15 cellular contexts compared by ENCODE assay signal in genomic region chr18:79375441-79375840, GRCh38. TPM values are rescaled to one million over a fixed set of nuclear protein-coding genes. Genes with fewer than 3 reads are reported as not detected.
DNase-seq lines count a peak whose midpoint lies in the region; ATAC-seq and TF ChIP-seq lines count a peak whose summit lies in the region.
"Had no signal": no experiment of that assay in that cellular context is flagged by ENCODE, and none has a peak within 500 bp of the region (broad histone marks: within the 10 kb centered on the region; RNA-seq: fewer than 3 reads in every experiment).

No MANE protein-coding gene starts in this region.

- TF ChIP-seq CTCF in OCI-LY3 (IDR thresholded peaks at IDR 0.05; ENCODE audit: low read depth, low read length) (no peak), natural killer cell (IDR thresholded peaks at IDR 0.05) (no peak)

- peak overlapping the region; percentile 23 for H3K4me3 ChIP-seq in OCI-LY3 (ENCODE audit: low read length)
- H3K4me3 ChIP-seq: BLaER1 treated with 17β-estradiol and CSF1 and Interleukin-3, amounts not matched to agents 10 nM and 100 nM; HAP-1 had no signal

- no peak overlapping the region for H2AFZ ChIP-seq in OCI-LY3 (ENCODE audit: low read depth, low read length)

- H3K36me3 Mint-ChIP-seq in activated naive CD8-positive, alpha-beta T cell: peaks cover 6% of the 10 kb centered on the region
- H3K36me3 Mint-ChIP-seq in activated naive CD8-positive, alpha-beta T cell treated with anti-CD3 and anti-CD28 coated beads for 36 hours: peaks cover 5% of the 10 kb centered on the region
- H3K36me3 Mint-ChIP-seq in effector memory CD8-positive, alpha-beta T cell (ENCODE audit: insufficient read depth): peaks cover 16% of the 10 kb centered on the region
- H3K36me3 Mint-ChIP-seq in stimulated activated effector memory CD8-positive, alpha-beta T cell treated with anti-CD3 and anti-CD28 coated beads, Interleukin-12 subunit alpha, Interleukin-12 subunit beta, amount 100 ng/mL, for 72 hours: peaks cover 36% of the 10 kb centered on the region
- peaks cover 7% of the 10 kb centered on the region for H3K36me3 Mint-ChIP-seq in natural killer cell

- no peaks in the 10 kb centered on the region for H3K9me3 ChIP-seq in OCI-LY3 (ENCODE audit: insufficient read depth, low read length)
- H3K9me3 ChIP-seq: BLaER1 treated with 17β-estradiol and CSF1 and Interleukin-3, amounts not matched to agents 10 nM and 100 nM; HAP-1 had no signal

- peak overlapping the region; percentile 3; the same call in 1 of the 2 replicates for H3K9ac ChIP-seq in OCI-LY3 (ENCODE audit: low read length)
- H3K9ac ChIP-seq: BLaER1 treated with 17β-estradiol and CSF1 and Interleukin-3, amounts not matched to agents 10 nM and 100 nM had no signal

- H3K36me3 ChIP-seq in OCI-LY3 (replicated peaks; ENCODE audit: low read depth, low read length): peaks cover 25% of the 10 kb centered on the region
- H3K36me3 ChIP-seq: HAP-1 had no signal

- no peak for DNase-seq in activated naive CD8-positive, alpha-beta T cell treated with anti-CD3 and anti-CD28 coated beads for 36 hours
- DNase-seq in effector memory CD8-positive, alpha-beta T cell: no peak
- no peak for DNase-seq in stimulated activated effector memory CD8-positive, alpha-beta T cell treated with anti-CD3 and anti-CD28 coated beads, Interleukin-12 subunit alpha, Interleukin-12 subunit beta, amount 100 ng/mL, for 72 hours (ENCODE audit: low spot score in 2 of 2)
- no peak for DNase-seq in natural killer cell
- DNase-seq in stimulated activated CD4-positive, alpha-beta T cell treated with anti-CD3 and anti-CD28 coated beads, Interleukin-4, amount 100 ng/mL, for 1 hour: no peak
- DNase-seq: ACHN; Calu3; CD4-positive, CD25-positive, alpha-beta regulatory T cell; DMS 273 treated with DMSO at 0.1 percent for 48 hours had no signal

- H3K4me3 Mint-ChIP-seq in activated naive CD8-positive, alpha-beta T cell: no peak overlapping the region
- no peak overlapping the region for H3K4me3 Mint-ChIP-seq in activated naive CD8-positive, alpha-beta T cell treated with anti-CD3 and anti-CD28 coated beads for 36 hours
- H3K4me3 Mint-ChIP-seq in effector memory CD8-positive, alpha-beta T cell: no peak overlapping the region
- H3K4me3 Mint-ChIP-seq in stimulated activated effector memory CD8-positive, alpha-beta T cell treated with anti-CD3 and anti-CD28 coated beads, Interleukin-12 subunit alpha, Interleukin-12 subunit beta, amount 100 ng/mL, for 72 hours: no peak overlapping the region
- no peak overlapping the region for H3K4me3 Mint-ChIP-seq in natural killer cell
- H3K4me3 Mint-ChIP-seq: CD4-positive, CD25-positive, alpha-beta regulatory T cell had no signal

- peaks cover 19% of the 10 kb centered on the region for H3K4me1 Mint-ChIP-seq in activated naive CD8-positive, alpha-beta T cell (ENCODE audit: low read depth)
- peaks cover 17% of the 10 kb centered on the region for H3K4me1 Mint-ChIP-seq in activated naive CD8-positive, alpha-beta T cell treated with anti-CD3 and anti-CD28 coated beads for 36 hours
- peaks cover 8 to 14% of the 10 kb centered on the region in 2 donors for H3K4me1 Mint-ChIP-seq in effector memory CD8-positive, alpha-beta T cell (ENCODE audit: low read depth in 2 of 2)
- peaks cover 22% of the 10 kb centered on the region for H3K4me1 Mint-ChIP-seq in stimulated activated effector memory CD8-positive, alpha-beta T cell treated with anti-CD3 and anti-CD28 coated beads, Interleukin-12 subunit alpha, Interleukin-12 subunit beta, amount 100 ng/mL, for 72 hours
- peaks cover 11 to 15% of the 10 kb centered on the region in 2 donors for H3K4me1 Mint-ChIP-seq in natural killer cell

- peak overlapping the region; percentile 64 for H3K4me2 ChIP-seq in OCI-LY3 (ENCODE audit: low read length)
- H3K4me2 ChIP-seq: BLaER1 treated with 17β-estradiol and CSF1 and Interleukin-3, amounts not matched to agents 10 nM and 100 nM had no signal

- no peaks in the 10 kb centered on the region for H3K27me3 ChIP-seq in OCI-LY3 (ENCODE audit: low read depth, low read length)
- H3K27me3 ChIP-seq: BLaER1 treated with 17β-estradiol and CSF1 and Interleukin-3, amounts not matched to agents 10 nM and 100 nM had no signal

- H3K9me3 Mint-ChIP-seq in activated naive CD8-positive, alpha-beta T cell (ENCODE audit: low read depth): no peaks in the 10 kb centered on the region
- no peaks in the 10 kb centered on the region for H3K9me3 Mint-ChIP-seq in activated naive CD8-positive, alpha-beta T cell treated with anti-CD3 and anti-CD28 coated beads for 36 hours
- H3K9me3 Mint-ChIP-seq in effector memory CD8-positive, alpha-beta T cell: no peaks in the 10 kb centered on the region
- no peaks in the 10 kb centered on the region for H3K9me3 Mint-ChIP-seq in stimulated activated effector memory CD8-positive, alpha-beta T cell treated with anti-CD3 and anti-CD28 coated beads, Interleukin-12 subunit alpha, Interleukin-12 subunit beta, amount 100 ng/mL, for 72 hours
- no peaks in the 10 kb centered on the region for H3K9me3 Mint-ChIP-seq in natural killer cell

- no peaks in the 10 kb centered on the region for H3K79me2 ChIP-seq in OCI-LY3 (ENCODE audit: low read length)

- peak overlapping the region; percentile 44 for H3K27ac ChIP-seq in OCI-LY3 (ENCODE audit: low read length)
- H3K27ac ChIP-seq: BLaER1 treated with 17β-estradiol and CSF1 and Interleukin-3, amounts not matched to agents 10 nM and 100 nM had no signal

- intact Hi-C loops in natural killer cell (cut with micrococcal nuclease): no loop called here

- peaks cover 58% of the 10 kb centered on the region for H3K4me1 ChIP-seq in OCI-LY3 (ENCODE audit: low read length)

- no peaks in the 10 kb centered on the region for H4K20me1 ChIP-seq in OCI-LY3 (ENCODE audit: insufficient read depth, low read length)

- no peak for ATAC-seq in effector memory CD8-positive, alpha-beta T cell (replicated peaks)
- ATAC-seq in stimulated activated effector memory CD8-positive, alpha-beta T cell treated with anti-CD3 and anti-CD28 coated beads, Interleukin-12 subunit alpha, Interleukin-12 subunit beta, amount 100 ng/mL, for 72 hours: no peak
- ATAC-seq in natural killer cell: no peak
- ATAC-seq in HG03175 (IDR thresholded peaks at IDR 0.05; ENCODE audit: unreplicated experiment): no peak
- ATAC-seq: HepG2 had no signal

- H3K27ac Mint-ChIP-seq in activated naive CD8-positive, alpha-beta T cell: peak overlapping the region; percentile 58
- H3K27ac Mint-ChIP-seq in activated naive CD8-positive, alpha-beta T cell treated with anti-CD3 and anti-CD28 coated beads for 36 hours: no peak overlapping the region
- peak overlapping the region; percentile 24 to 41 for H3K27ac Mint-ChIP-seq in effector memory CD8-positive, alpha-beta T cell
- peak overlapping the region; percentile 72 for H3K27ac Mint-ChIP-seq in stimulated activated effector memory CD8-positive, alpha-beta T cell treated with anti-CD3 and anti-CD28 coated beads, Interleukin-12 subunit alpha, Interleukin-12 subunit beta, amount 100 ng/mL, for 72 hours
- no peak overlapping the region for H3K27ac Mint-ChIP-seq in natural killer cell
- H3K27ac Mint-ChIP-seq: CD4-positive, CD25-positive, alpha-beta regulatory T cell had no signal

- H3K27me3 Mint-ChIP-seq in activated naive CD8-positive, alpha-beta T cell: no peaks in the 10 kb centered on the region
- no peaks in the 10 kb centered on the region for H3K27me3 Mint-ChIP-seq in activated naive CD8-positive, alpha-beta T cell treated with anti-CD3 and anti-CD28 coated beads for 36 hours
- no peaks in the 10 kb centered on the region for H3K27me3 Mint-ChIP-seq in effector memory CD8-positive, alpha-beta T cell
- no peaks in the 10 kb centered on the region for H3K27me3 Mint-ChIP-seq in natural killer cell (ENCODE audit: low read depth in 2 of 2)
- H3K27me3 Mint-ChIP-seq: CD4-positive, CD25-positive, alpha-beta regulatory T cell had no signal

RNA-seq across cellular contexts. Expression of gene NFATC1, which starts 20.3 kb away (rescaled TPM):
- 10 to 100 TPM; 94.2 to 98.5 TPM for total RNA-seq in activated naive CD8-positive, alpha-beta T cell treated with anti-CD3 and anti-CD28 coated beads for 36 hours
- 10 to 100 TPM; 35.8 to 47.4 (median 37.1) TPM for total RNA-seq in natural killer cell
- total RNA-seq: HepG2 had no signal

Comparison
In these comparisons a context has a peak if more than half of its experiments do, and no peak if none do; other contexts are left out.
1. H3K27ac Mint-ChIP-seq: peak in activated naive CD8-positive, alpha-beta T cell (single experiment), effector memory CD8-positive, alpha-beta T cell (2 of 2) and stimulated activated effector memory CD8-positive, alpha-beta T cell treated with anti-CD3 and anti-CD28 coated beads, Interleukin-12 subunit alpha, Interleukin-12 subunit beta, amount 100 ng/mL, for 72 hours (single experiment); none in activated naive CD8-positive, alpha-beta T cell treated with anti-CD3 and anti-CD28 coated beads for 36 hours (single experiment) and natural killer cell (0 of 2).